18 cellular contexts compared by ENCODE assay signal in the genomic region with DNA sequence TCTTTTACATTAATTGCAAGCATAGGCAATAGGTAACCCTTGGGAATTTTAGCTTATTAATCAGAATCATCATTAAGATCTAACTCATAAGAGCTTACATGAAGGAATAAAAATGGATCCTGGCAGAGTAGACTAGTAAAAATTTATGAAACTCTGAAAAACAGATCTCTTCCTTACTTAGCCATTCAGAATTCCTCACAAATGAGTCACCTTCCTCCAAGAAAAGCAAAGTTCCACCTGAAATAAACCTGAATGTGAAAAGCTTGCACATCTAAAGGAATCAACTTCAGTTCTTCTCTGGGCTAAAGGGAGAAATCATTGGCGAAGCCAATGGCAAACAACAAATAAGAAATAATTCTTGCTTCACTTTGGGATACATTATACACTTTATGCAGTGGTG. TPM values are rescaled to one million over a fixed set of nuclear protein-coding genes. Genes with fewer than 3 reads are reported as not detected.
DNase-seq lines count a peak whose midpoint lies in the region; ATAC-seq and TF ChIP-seq lines count a peak whose summit lies in the region.
"Had no signal": no experiment of that assay in that cellular context is flagged by ENCODE, and none has a peak within 500 bp of the region (broad histone marks: within the 10 kb centered on the region; RNA-seq: fewer than 3 reads in every experiment).

No MANE protein-coding gene starts in this region.

- no peak overlapping the region for H3K4ac ChIP-seq in neuronal stem cell (ENCODE audit: low read length)

- no peak overlapping the region for H3K18ac ChIP-seq in neuronal stem cell (ENCODE audit: low read length)

- TF ChIP-seq CTCF in PC-3 (conservative IDR thresholded peaks at IDR 0.05; ENCODE audit: low read depth, low read length) = no peak
- no peak for TF ChIP-seq CTCF in choroid plexus epithelial cell (conservative IDR thresholded peaks at IDR 0.05; ENCODE audit: low read depth, low read length)

- CTCF ChIA-PET in PC-3 (lab: Charles Lee) = interaction anchor here (1.0 kb wide), 1 partner anchor 23 kb away, joined by 4 read pairs; the partner anchor contains the start of gene MYO1D

- H3K4me1 ChIP-seq in PC-3 (ENCODE audit: insufficient read depth, low read length) (peaks cover 32% of the 10 kb centered on the region), mesodermal cell (ENCODE audit: control insufficient read depth, insufficient read depth, low read length, poor library complexity, severe bottlenecking) (peaks cover 8% of the 10 kb centered on the region), neuronal stem cell (ENCODE audit: control insufficient read depth in 2 of 2, insufficient read depth in 1 of 2, low read depth in 1 of 2, low read length in 2 of 2) (peaks cover 0 to 2% of the 10 kb centered on the region in 2 donors)
- H3K4me1 ChIP-seq: SJCRH30 had no signal

- no peak overlapping the region for H4K91ac ChIP-seq in neuronal stem cell (ENCODE audit: low read depth, low read length, poor library complexity)

- no peaks in the 10 kb centered on the region for H3F3A ChIP-seq in PC-3 (ENCODE audit: low read length, unreplicated experiment)

- no peak overlapping the region for H4K8ac ChIP-seq in neuronal stem cell (ENCODE audit: low read depth, low read length)

- no peak overlapping the region for H3K14ac ChIP-seq in neuronal stem cell (ENCODE audit: low read length)

- no peaks in the 10 kb centered on the region; the same call in 1 of the 2 replicates for H4K20me1 ChIP-seq in PC-3 (ENCODE audit: low read length)

- H2AFZ ChIP-seq in PC-3 (ENCODE audit: low read length) = no peak overlapping the region
- H2AFZ ChIP-seq in neuronal stem cell (ENCODE audit: low read length) = no peak overlapping the region

- no peaks in the 10 kb centered on the region for H3K9me2 ChIP-seq in PC-3 (replicated peaks; ENCODE audit: low read length)

- BruUV-seq in PC-3 (replicated peaks; lab: Mats Ljungman, UMichigan) = no TSS peak

- H3K79me2 ChIP-seq in PC-3 (ENCODE audit: low read length) = 0 out of 2 replicates have a peak, but pooled peaks cover 16% of the 10 kb centered on the region

- H3K23ac ChIP-seq in neuronal stem cell (ENCODE audit: low read depth, low read length, poor library complexity) = no peak overlapping the region

- no peak overlapping the region for H2AK5ac ChIP-seq in neuronal stem cell (ENCODE audit: low read depth, low read length)

- H3K79me1 ChIP-seq in neuronal stem cell (ENCODE audit: low read depth, low read length) = no peaks in the 10 kb centered on the region

- H3K36me3 ChIP-seq in PC-3 (ENCODE audit: low read depth, low read length) = no peaks in the 10 kb centered on the region
- no peaks in the 10 kb centered on the region for H3K36me3 ChIP-seq in mesodermal cell (ENCODE audit: control insufficient read depth, insufficient read depth, low read length)
- no peaks in the 10 kb centered on the region for H3K36me3 ChIP-seq in neuronal stem cell (replicated peaks in 1 of 2; ENCODE audit: control insufficient read depth in 2 of 2, insufficient read depth in 2 of 2, low read length in 2 of 2)
- H3K36me3 ChIP-seq: SJCRH30 had no signal

- H2BK15ac ChIP-seq in neuronal stem cell (ENCODE audit: low read length) = no peak overlapping the region

- H3K27me3 ChIP-seq in PC-3 (ENCODE audit: low read length) (no peaks in the 10 kb centered on the region), neuronal stem cell (ENCODE audit: control insufficient read depth in 3 of 3, insufficient read depth in 3 of 3, low read depth in 1 of 3, low read length in 3 of 3) (no peaks in the 10 kb centered on the region)

- DNase-seq in Caki2 (ENCODE audit: low read depth) = peak; percentile 8
- DNase-seq in PC-3 = peak; percentile 63
- peak; percentile 26 for DNase-seq in choroid plexus epithelial cell (ENCODE audit: low read depth)
- DNase-seq in neuronal stem cell (ENCODE audit: low spot score) = no peak
- DNase-seq in NCI-H1105 treated with DMSO at 0.1 percent for 48 hours (lab: John Stamatoyannopoulos, UW) = no peak
- DNase-seq: activated CD4-positive, alpha-beta T cell treated with anti-CD3 and anti-CD28 coated beads for 1 hour; activated CD8-positive, alpha-beta memory T cell treated with anti-CD3 and anti-CD28 coated beads, Interleukin-2, amount 10 ng/mL, durations not matched to agents 7 days and 5 days; activated effector memory CD4-positive, alpha-beta T cell treated with anti-CD3 and anti-CD28 coated beads, Interleukin-2, amount 50 U/mL, for 16 hours; amygdala; GOT3; natural killer cell; NCI-H187; SJCRH30; stimulated activated naive CD4-positive, alpha-beta T cell had no signal

- H3K9me3 ChIP-seq in PC-3 (ENCODE audit: low read length) = no peaks in the 10 kb centered on the region
- H3K9me3 ChIP-seq in mesodermal cell (ENCODE audit: control insufficient read depth, low read length) = no peaks in the 10 kb centered on the region
- H3K9me3 ChIP-seq in neuronal stem cell (replicated peaks in 1 of 2; ENCODE audit: control insufficient read depth in 2 of 2, insufficient read depth in 1 of 2, low read depth in 1 of 2, low read length in 2 of 2) = no peaks in the 10 kb centered on the region
- H3K9me3 ChIP-seq: A549, SJCRH30 had no signal

- H3K27ac ChIP-seq in PC-3 (ENCODE audit: low read length) = peak overlapping the region; percentile 65
- H3K27ac ChIP-seq in mesodermal cell (ENCODE audit: low read depth, low read length, severe bottlenecking) = peak overlapping the region; percentile 12
- no peak overlapping the region for H3K27ac ChIP-seq in neuronal stem cell (replicated peaks; ENCODE audit: low read length)
- H3K27ac ChIP-seq: A549, SJCRH30 had no signal

- peak overlapping the region; percentile 76 for H3K4me2 ChIP-seq in PC-3 (ENCODE audit: low read length)
- H3K4me2 ChIP-seq in neuronal stem cell (ENCODE audit: insufficient read depth, low read length, poor library complexity, severe bottlenecking) = no peak overlapping the region
- H3K4me2 ChIP-seq: A549 had no signal

- intact Hi-C loops in PC-3 (cut with micrococcal nuclease) = loop anchor here (2.0 kb wide), 2 partner anchors 23 to 49 kb away; no protein-coding TSS in a partner anchor

- H2BK12ac ChIP-seq in neuronal stem cell (ENCODE audit: low read length) = no peak overlapping the region

- H2BK120ac ChIP-seq in neuronal stem cell (ENCODE audit: low read depth, low read length) = no peak overlapping the region

- no peak overlapping the region for H3K9ac ChIP-seq in PC-3 (ENCODE audit: low read length)
- H3K9ac ChIP-seq in neuronal stem cell (ENCODE audit: low read depth, low read length, poor library complexity) = no peak overlapping the region

- no peak overlapping the region for H2BK5ac ChIP-seq in neuronal stem cell (ENCODE audit: low read length)

- in situ Hi-C loops in Caki2 (cut with HindIII; ENCODE audit: low pct_unique_long_range_greater_than_20kb, low sequenced_read_pairs) = no loop called here

- H3K4me3 ChIP-seq in PC-3 (ENCODE audit: low read length) (peak overlapping the region; percentile 39), choroid plexus epithelial cell (ENCODE audit: low read depth, low read length) (no peak overlapping the region), mesodermal cell (ENCODE audit: extremely low read depth, insufficient read depth, low read length, poor library complexity, severe bottlenecking) (no peak overlapping the region), neuronal stem cell (ENCODE audit: low read length in 2 of 2) (no peak overlapping the region)
- H3K4me3 ChIP-seq: A549, SJCRH30 had no signal

- POLR2A ChIA-PET in PC-3 (lab: Charles Lee; ENCODE audit: unreplicated experiment) = no interaction called here

- WGBS in mesodermal cell (ENCODE audit: insufficient coverage in 2 of 2), 2 experiments = no CpG with 5 or more reads among the region's 1 CpG
- WGBS in neuronal stem cell (ENCODE audit: extremely low coverage in 2 of 2, insufficient read length in 2 of 2, insufficient replicate concordance in 1 of 2), 2 donors = no CpG with 5 or more reads among the region's 1 CpG

- ATAC-seq in PC-3 (peak; percentile 73), HG03097 (IDR thresholded peaks at IDR 0.05; ENCODE audit: low FRiP score, unreplicated experiment) (no peak), GM21526 (IDR thresholded peaks at IDR 0.05; ENCODE audit: low FRiP score, unreplicated experiment) (no peak)
- ATAC-seq: activated CD8-positive, alpha-beta memory T cell treated with anti-CD3 and anti-CD28 coated beads, Interleukin-2, amount 10 ng/mL, durations not matched to agents 7 days and 5 days; natural killer cell had no signal

RNA-seq across cellular contexts. Expression of gene MYO1D, which starts 22.7 kb away (rescaled TPM):
- total RNA-seq in Caki2 (2014; rRNA removed; shearing (Covaris generic); ENCODE audit: low replicate concordance) = 9.0 and 46.9 TPM in 2 replicates
- total RNA-seq in PC-3 (2014; rRNA removed) = 23.5 and 27.2 TPM in 2 replicates
- polyA plus RNA-seq in mesodermal cell (2013, experiment 1 of 2) = 27.9 TPM
- polyA plus RNA-seq in mesodermal cell (2013, experiment 2 of 2) = 28.1 TPM
- polyA plus RNA-seq in neuronal stem cell (2013, experiment 1 of 2) = 1.8 TPM
- polyA plus RNA-seq in neuronal stem cell (2013, experiment 2 of 2) = 2.3 TPM

Comparison
In these comparisons a context has a peak if more than half of its experiments do, and no peak if none do; other contexts are left out.
1. DNase-seq: peak in Caki2 (single experiment), PC-3 (single experiment) and choroid plexus epithelial cell (single experiment); none in neuronal stem cell (single experiment) and NCI-H1105 treated with DMSO at 0.1 percent for 48 hours (single experiment).